Comparison of ENCODE assay signal across 9 cellular contexts in genomic region chrX:78650906-78651437, GRCh38. TPM values are rescaled to one million over a fixed set of nuclear protein-coding genes. Genes with fewer than 3 reads are reported as not detected.
DNase-seq lines count a peak whose midpoint lies in the region; ATAC-seq and TF ChIP-seq lines count a peak whose summit lies in the region.
"Had no signal": no experiment of that assay in that cellular context is flagged by ENCODE, and none has a peak within 500 bp of the region (broad histone marks: within the 10 kb centered on the region; RNA-seq: fewer than 3 reads in every experiment).

No MANE protein-coding gene starts in this region.

- no peak for TF ChIP-seq CTCF in AG09319 (IDR thresholded peaks at IDR 0.05; ENCODE audit: low read depth, low read length)

- peaks cover 54% of the 10 kb centered on the region for H3K4me1 Mint-ChIP-seq in activated CD8-positive, alpha-beta T cell treated with anti-CD3 and anti-CD28 coated beads, Interleukin-2, amount 10 ng/mL, durations not matched to agents 7 days and 5 days (ENCODE audit: low read depth)

- H3K27ac Mint-ChIP-seq in activated CD8-positive, alpha-beta T cell treated with anti-CD3 and anti-CD28 coated beads, Interleukin-2, amount 10 ng/mL, durations not matched to agents 7 days and 5 days = peak overlapping the region; percentile 81
- H3K27ac Mint-ChIP-seq: dendritic cell treated with granulocyte-macrophage colony-stimulating factor and Interleukin-4, amounts not matched to agents 40 ng/mL and 50 ng/mL, for 4 days had no signal

- peaks cover 29% of the 10 kb centered on the region for H3K36me3 Mint-ChIP-seq in activated CD8-positive, alpha-beta T cell treated with anti-CD3 and anti-CD28 coated beads, Interleukin-2, amount 10 ng/mL, durations not matched to agents 7 days and 5 days (ENCODE audit: low read depth)

- POLR2A ChIA-PET in activated CD8-positive, alpha-beta T cell treated with anti-CD3 and anti-CD28 coated beads, Interleukin-2, amount 10 ng/mL, durations not matched to agents 7 days and 5 days (lab: Charles Lee) = interaction anchor here (0.7 kb wide), 1 partner anchor 622 kb away, joined by 3 read pairs; no protein-coding TSS in a partner anchor

- H3K9me3 Mint-ChIP-seq in activated CD8-positive, alpha-beta T cell treated with anti-CD3 and anti-CD28 coated beads, Interleukin-2, amount 10 ng/mL, durations not matched to agents 7 days and 5 days (ENCODE audit: insufficient read depth) = peaks cover 17% of the 10 kb centered on the region

- CTCF ChIA-PET in activated CD8-positive, alpha-beta T cell treated with anti-CD3 and anti-CD28 coated beads, Interleukin-2, amount 10 ng/mL, durations not matched to agents 7 days and 5 days (lab: Charles Lee) = interaction anchor here (1.2 kb wide), 1 partner anchor 103 kb away, joined by 3 read pairs; no protein-coding TSS in a partner anchor

- DNase-seq in AG09319 (ENCODE audit: extremely low read depth, low read depth) = peak; percentile 50
- DNase-seq in activated CD8-positive, alpha-beta T cell treated with anti-CD3 and anti-CD28 coated beads, Interleukin-2, amount 10 ng/mL, durations not matched to agents 7 days and 5 days = peak; percentile 21
- peak; percentile 27 for DNase-seq in stromal cell of bone marrow (ENCODE audit: low read depth)
- DNase-seq in HPDE6-E6E7 (ENCODE audit: extremely low spot score) = no peak
- no peak for DNase-seq in HuH-7 (ENCODE audit: low spot score)
- no peak for DNase-seq in activated CD8-positive, alpha-beta memory T cell treated with anti-CD3 and anti-CD28 coated beads, Interleukin-2, amount 50 U/mL, for 48 hours

- ATAC-seq in GM19395 (IDR thresholded peaks at IDR 0.05; ENCODE audit: unreplicated experiment) (peak; percentile 86), HG03378 (IDR thresholded peaks at IDR 0.05; ENCODE audit: unreplicated experiment) (peak; percentile 85)
- peak; percentile 83 for ATAC-seq in activated CD8-positive, alpha-beta T cell treated with anti-CD3 and anti-CD28 coated beads, Interleukin-2, amount 10 ng/mL, durations not matched to agents 7 days and 5 days

- no peaks in the 10 kb centered on the region for H3K27me3 Mint-ChIP-seq in activated CD8-positive, alpha-beta T cell treated with anti-CD3 and anti-CD28 coated beads, Interleukin-2, amount 10 ng/mL, durations not matched to agents 7 days and 5 days (ENCODE audit: low read depth)
- H3K27me3 Mint-ChIP-seq: dendritic cell treated with granulocyte-macrophage colony-stimulating factor and Interleukin-4, amounts not matched to agents 40 ng/mL and 50 ng/mL, for 4 days had no signal

- peak overlapping the region; percentile 35 for H3K4me3 Mint-ChIP-seq in activated CD8-positive, alpha-beta T cell treated with anti-CD3 and anti-CD28 coated beads, Interleukin-2, amount 10 ng/mL, durations not matched to agents 7 days and 5 days
- H3K4me3 Mint-ChIP-seq: dendritic cell treated with granulocyte-macrophage colony-stimulating factor and Interleukin-4, amounts not matched to agents 40 ng/mL and 50 ng/mL, for 4 days had no signal

RNA-seq across cellular contexts. Expression of gene RTL3, which starts 8.2 kb away (rescaled TPM):
- under 1 TPM in 1 of 2 experiments, not detected in 1; 0.08 TPM for total RNA-seq in activated CD8-positive, alpha-beta T cell treated with anti-CD3 and anti-CD28 coated beads, Interleukin-2, amount 10 ng/mL, durations not matched to agents 7 days and 5 days

Comparison
In these comparisons a context has a peak if more than half of its experiments do, and no peak if none do; other contexts are left out.
1. DNase-seq: peak in AG09319 (single experiment), activated CD8-positive, alpha-beta T cell treated with anti-CD3 and anti-CD28 coated beads, Interleukin-2, amount 10 ng/mL, durations not matched to agents 7 days and 5 days (single experiment) and stromal cell of bone marrow (single experiment); none in HPDE6-E6E7 (single experiment), HuH-7 (single experiment) and activated CD8-positive, alpha-beta memory T cell treated with anti-CD3 and anti-CD28 coated beads, Interleukin-2, amount 50 U/mL, for 48 hours (single experiment).
2. Peak in every context shown above with its lines, with median percentiles within 50 percentile points of each other: ATAC-seq.